Comparison of ENCODE assay signal across 8 cellular contexts in genomic region chrX:71536285-71536684, GRCh38. TPM values are rescaled to one million over a fixed set of nuclear protein-coding genes. Genes with fewer than 3 reads are reported as not detected.
DNase-seq lines count a peak whose midpoint lies in the region; ATAC-seq and TF ChIP-seq lines count a peak whose summit lies in the region.

No MANE protein-coding gene starts in this region.

- 5 to 28% methylated on average over 4 to 5 of the region's 5 CpGs for WGBS in esophagus squamous epithelium, 2 donors

- peak overlapping the region; percentile 97 for H3K4me2 ChIP-seq in SU-DHL-6 (ENCODE audit: low read depth, low read length, poor library complexity, severe bottlenecking)

- H3K79me2 ChIP-seq in SU-DHL-6 (ENCODE audit: insufficient read depth, low read length) = peaks cover 84% of the 10 kb centered on the region

- TF ChIP-seq CTCF in SU-DHL-6 (IDR thresholded peaks at IDR 0.05; ENCODE audit: insufficient read depth, low read length, poor library complexity, severe bottlenecking) = no peak
- no peak for TF ChIP-seq CTCF in esophagus squamous epithelium (IDR thresholded peaks at IDR 0.05)

- DNase-seq in NCI-H1105 treated with DMSO at 0.1 percent for 48 hours (lab: John Stamatoyannopoulos, UW) (peak; percentile 15), NCI-H1105 (lab: John Stamatoyannopoulos, UW) (no peak), esophagus squamous epithelium (lab: John Stamatoyannopoulos, UW) (no peak), A172 (ENCODE audit: low spot score) (no peak), NCI-H2107 treated with DMSO at 0.1 percent for 48 hours (lab: John Stamatoyannopoulos, UW; ENCODE audit: unreplicated experiment) (no peak)
- DNase-seq in stimulated activated CD8-positive, alpha-beta memory T cell treated with anti-CD3 and anti-CD28 coated beads, Interleukin-4, amount 100 ng/mL, for 24 hours (ENCODE audit: low read depth) = peak; percentile 19

- H3K36me3 ChIP-seq in SU-DHL-6 (ENCODE audit: low read length) (peaks cover 16% of the 10 kb centered on the region; the same call in 1 of the 2 replicates), esophagus squamous epithelium (peaks cover 0 to 16% (median 0%) of the 10 kb centered on the region in 3 donors)

- H3K9me3 ChIP-seq in SU-DHL-6 (ENCODE audit: insufficient read depth, low read length) (no peaks in the 10 kb centered on the region), esophagus squamous epithelium (peaks cover 0 to 6% (median 0%) of the 10 kb centered on the region in 3 donors)

- H3F3A ChIP-seq in SU-DHL-6 (ENCODE audit: insufficient read depth) = peaks cover 9% of the 10 kb centered on the region; the same call in 1 of the 2 replicates

- no peak overlapping the region for H2AFZ ChIP-seq in SU-DHL-6 (ENCODE audit: low read depth, low read length, severe bottlenecking)

- H3K27ac ChIP-seq in SU-DHL-6 (ENCODE audit: low read depth, low read length) (no peak overlapping the region), esophagus squamous epithelium (peak overlapping the region in 2 of 4 donors; percentile 6 to 26)

- H3K9me2 ChIP-seq in SU-DHL-6 (replicated peaks; ENCODE audit: insufficient read depth, low read length) = no peaks in the 10 kb centered on the region

- ATAC-seq in HG02623 (IDR thresholded peaks at IDR 0.05; ENCODE audit: unreplicated experiment) = no peak

- peaks cover 0 to 67% (median 12%) of the 10 kb centered on the region in 3 donors for H3K4me1 ChIP-seq in esophagus squamous epithelium

- TF ChIP-seq POLR2A in esophagus squamous epithelium (IDR thresholded peaks at IDR 0.05) = no peak

- peaks cover 26% of the 10 kb centered on the region for H4K20me1 ChIP-seq in SU-DHL-6 (ENCODE audit: low read depth, low read length)

- H3K27me3 ChIP-seq in SU-DHL-6 (ENCODE audit: low read length) = no peaks in the 10 kb centered on the region
- no peaks in the 10 kb centered on the region for H3K27me3 ChIP-seq in esophagus squamous epithelium

- intact Hi-C loops in esophagus squamous epithelium (cut with DNase I) = no loop called here

- H3K4me3 ChIP-seq in SU-DHL-6 (ENCODE audit: insufficient read depth, low read length, poor library complexity, severe bottlenecking) (peak overlapping the region; percentile 70), esophagus squamous epithelium (peak overlapping the region in 3 of 4 donors; percentile 64 to 76 (median 74))

- H3K9ac ChIP-seq in SU-DHL-6 (ENCODE audit: low read length) = peak overlapping the region; percentile 96

RNA-seq across cellular contexts. Expression of gene OGT, which starts 3.4 kb away (rescaled TPM):
- total RNA-seq in esophagus squamous epithelium = 100 to 1,000 TPM in 1 of 4 donors, 10 to 100 TPM in 3; 56.3 to 157 (median 67.0) TPM
- total RNA-seq in A172 (2014; rRNA removed; shearing (Covaris generic)) = 51.9 and 55.3 TPM in 2 replicates

RNA-seq across cellular contexts. Expression of gene GCNA, which starts 42.0 kb away (rescaled TPM):
- total RNA-seq in esophagus squamous epithelium = 1 to 10 TPM in 2 of 4 donors, under 1 TPM in 2; 0.35 to 3.1 (median 0.84) TPM
- 0.07 and 1.2 TPM in 2 replicates for total RNA-seq in A172 (2014; rRNA removed; shearing (Covaris generic))

Comparison
In these comparisons a context has a peak if more than half of its experiments do, and no peak if none do; other contexts are left out.
1. DNase-seq: peak in NCI-H1105 treated with DMSO at 0.1 percent for 48 hours (single experiment) and stimulated activated CD8-positive, alpha-beta memory T cell treated with anti-CD3 and anti-CD28 coated beads, Interleukin-4, amount 100 ng/mL, for 24 hours (single experiment); none in NCI-H1105 (single experiment), esophagus squamous epithelium (single experiment), A172 (single experiment) and NCI-H2107 treated with DMSO at 0.1 percent for 48 hours (single experiment).